ENCODE assay signal across 8 cellular contexts in genomic region chr12:6765634-6766581, GRCh38. TPM values are rescaled to one million over a fixed set of nuclear protein-coding genes. Genes with fewer than 3 reads are reported as not detected.
DNase-seq lines count a peak whose midpoint lies in the region; ATAC-seq and TF ChIP-seq lines count a peak whose summit lies in the region.

PTMS (plus strand) TSS chr12:6766363; CDS start chr12:6766706, 343 bp downstream.

- TF ChIP-seq CTCF in GM12864 (IDR thresholded peaks at IDR 0.05; ENCODE audit: low read depth, low read length, missing control alignments) (no peak), glutamatergic neuron (IDR thresholded peaks at IDR 0.05; ENCODE audit: partially characterized antibody, unreplicated experiment) (no peak)

- no peaks in the 10 kb centered on the region for H3K27me3 ChIP-seq in ACC112 (ENCODE audit: insufficient read depth, low read length)

- H2AFZ ChIP-seq in ACC112 (ENCODE audit: low read length, unreplicated experiment), result peak within 1 kb of the TSS; percentile 51

- H3K4me1 ChIP-seq in ACC112 (ENCODE audit: control insufficient read depth, insufficient read depth, low read length, unreplicated experiment), result peaks cover 35% of the 10 kb centered on the region

- peaks cover 3% of the 10 kb centered on the region for H3K36me3 Mint-ChIP-seq in activated naive CD8-positive, alpha-beta T cell treated with anti-CD3 and anti-CD28 coated beads, Interleukin-2, amount 50 U/mL, for 24 hours (ENCODE audit: low read depth)
- no peaks in the 10 kb centered on the region for H3K36me3 Mint-ChIP-seq in glutamatergic neuron (ENCODE audit: unreplicated experiment)

- peak within 1 kb of the TSS; percentile 68 for H3K27ac Mint-ChIP-seq in activated naive CD8-positive, alpha-beta T cell treated with anti-CD3 and anti-CD28 coated beads, Interleukin-2, amount 50 U/mL, for 24 hours
- H3K27ac Mint-ChIP-seq in glutamatergic neuron (ENCODE audit: unreplicated experiment), result peak within 1 kb of the TSS; percentile 99

- peak; percentile 20 for ATAC-seq in HG03097 (IDR thresholded peaks at IDR 0.05; ENCODE audit: low FRiP score, unreplicated experiment)
- peak; percentile 7 for ATAC-seq in activated naive CD8-positive, alpha-beta T cell treated with anti-CD3 and anti-CD28 coated beads, Interleukin-2, amount 50 U/mL, for 24 hours

- peaks cover 48% of the 10 kb centered on the region for H3K4me1 Mint-ChIP-seq in activated naive CD8-positive, alpha-beta T cell treated with anti-CD3 and anti-CD28 coated beads, Interleukin-2, amount 50 U/mL, for 24 hours
- peaks cover 32% of the 10 kb centered on the region for H3K4me1 Mint-ChIP-seq in glutamatergic neuron (ENCODE audit: low read depth, unreplicated experiment)

- H3K27me3 Mint-ChIP-seq in activated naive CD8-positive, alpha-beta T cell treated with anti-CD3 and anti-CD28 coated beads, Interleukin-2, amount 50 U/mL, for 24 hours, result peaks cover 53% of the 10 kb centered on the region
- peaks cover 44% of the 10 kb centered on the region for H3K27me3 Mint-ChIP-seq in glutamatergic neuron (ENCODE audit: unreplicated experiment)

- DNase-seq in GM12864 (ENCODE audit: low read depth) (no peak), NCI-H446 treated with DMSO at 0.1 percent for 48 hours (lab: John Stamatoyannopoulos, UW) (peak; percentile 94), glutamatergic neuron (peak; percentile 89), occipital lobe (lab: John Stamatoyannopoulos, UW) (peak; percentile 82)
- peak; percentile 56 for DNase-seq in activated naive CD8-positive, alpha-beta T cell treated with anti-CD3 and anti-CD28 coated beads, Interleukin-2, amount 50 U/mL, for 24 hours
- DNase-seq in stimulated activated CD4-positive, alpha-beta T cell treated with anti-CD3 and anti-CD28 coated beads, Interleukin-12 subunit alpha, Interleukin-12 subunit beta, amount 100 ng/mL, for 4 hours, result no peak

- H3K4me3 Mint-ChIP-seq in activated naive CD8-positive, alpha-beta T cell treated with anti-CD3 and anti-CD28 coated beads, Interleukin-2, amount 50 U/mL, for 24 hours, result peak within 1 kb of the TSS; percentile 80
- H3K4me3 Mint-ChIP-seq in glutamatergic neuron (ENCODE audit: unreplicated experiment), result peak within 1 kb of the TSS; percentile 99

- no peaks in the 10 kb centered on the region for H3K36me3 ChIP-seq in ACC112 (ENCODE audit: insufficient read depth, low read length)

- peak within 1 kb of the TSS; percentile 79 for H3K27ac ChIP-seq in ACC112 (ENCODE audit: low read depth, low read length)

- peaks cover 32% of the 10 kb centered on the region for H3K79me2 ChIP-seq in ACC112 (ENCODE audit: control insufficient read depth, insufficient read depth, low read length, unreplicated experiment)

- peak within 1 kb of the TSS; percentile 89 for H3K4me3 ChIP-seq in ACC112 (ENCODE audit: low read depth, low read length)
- peak within 1 kb of the TSS; percentile 66 for H3K4me3 ChIP-seq in GM12864 (ENCODE audit: low read depth, low read length)

- no peaks in the 10 kb centered on the region for H3K9me3 Mint-ChIP-seq in activated naive CD8-positive, alpha-beta T cell treated with anti-CD3 and anti-CD28 coated beads, Interleukin-2, amount 50 U/mL, for 24 hours
- peaks cover 47% of the 10 kb centered on the region for H3K9me3 Mint-ChIP-seq in glutamatergic neuron (ENCODE audit: unreplicated experiment)

RNA-seq across cellular contexts. Expression of gene PTMS, which starts in this region (rescaled TPM):
- total RNA-seq in glutamatergic neuron (ENCODE audit: unreplicated experiment) (966 TPM), occipital lobe (26.8 TPM)

Comparison
In these comparisons a context has a peak if more than half of its experiments do, and no peak if none do; other contexts are left out.
1. RNA of gene PTMS (total RNA-seq): 966 TPM in glutamatergic neuron (single experiment); 26.8 TPM in occipital lobe (single experiment); every median in the first group is over 10 times any median in the second.
2. DNase-seq: peak in NCI-H446 treated with DMSO at 0.1 percent for 48 hours (single experiment), activated naive CD8-positive, alpha-beta T cell treated with anti-CD3 and anti-CD28 coated beads, Interleukin-2, amount 50 U/mL, for 24 hours (single experiment), glutamatergic neuron (single experiment) and occipital lobe (single experiment); none in GM12864 (single experiment) and stimulated activated CD4-positive, alpha-beta T cell treated with anti-CD3 and anti-CD28 coated beads, Interleukin-12 subunit alpha, Interleukin-12 subunit beta, amount 100 ng/mL, for 4 hours (single experiment).